Comparison of ENCODE assay signal across 8 cellular contexts in genomic region chr17:43171761-43172487, GRCh38.
A peak's percentile ranks its signal among the peaks of the same experiment; 100 is the strongest.
DNase-seq lines count a peak whose midpoint lies in the region; ATAC-seq lines count a peak whose summit lies in the region.

No MANE protein-coding gene starts in this region.

- no peaks in the 10 kb centered on the region for H3K9me3 Mint-ChIP-seq in activated naive CD4-positive, alpha-beta T cell treated with anti-CD3 and anti-CD28 coated beads, Interleukin-2, amount 10 ng/mL, durations not matched to agents 7 days and 5 days

- peaks cover 13% of the 10 kb centered on the region for H3K36me3 ChIP-seq in neuron (ENCODE audit: insufficient read depth, low read length)

- no peak overlapping the region for H3K4me3 Mint-ChIP-seq in activated naive CD4-positive, alpha-beta T cell treated with anti-CD3 and anti-CD28 coated beads, Interleukin-2, amount 10 ng/mL, durations not matched to agents 7 days and 5 days

- peak overlapping the region; percentile 78 for H3K4me3 ChIP-seq in neuron (ENCODE audit: low read length)

- no peak for ATAC-seq in HG02852 (IDR thresholded peaks at IDR 0.05; ENCODE audit: unreplicated experiment)
- no peak for ATAC-seq in activated CD4-positive, CD25-positive, alpha-beta regulatory T cell treated with anti-CD3 and anti-CD28 coated beads, Interleukin-2, amount 50 U/mL, for 24 hours

- no peaks in the 10 kb centered on the region for H3K27me3 ChIP-seq in neuron (ENCODE audit: insufficient read depth, low read length)

- CTCF ChIA-PET in activated naive CD4-positive, alpha-beta T cell treated with anti-CD3 and anti-CD28 coated beads, Interleukin-2, amount 10 ng/mL, durations not matched to agents 7 days and 5 days (lab: Charles Lee): interaction anchor here (0.9 to 1.2 kb wide), 3 partner anchors 17 to 46 kb away, joined by 3 to 4 read pairs (median 3); no protein-coding TSS in a partner anchor

- DNase-seq in activated naive CD4-positive, alpha-beta T cell treated with Interleukin-2 at 50 U/mL for 16 hours: peak; percentile 4
- no peak for DNase-seq in activated naive CD4-positive, alpha-beta T cell treated with anti-CD3 and anti-CD28 coated beads, Interleukin-2, amount 10 ng/mL, durations not matched to agents 7 days and 5 days
- peak; percentile 98 for DNase-seq in MV-4-11 (lab: John Stamatoyannopoulos, UW)
- DNase-seq in UCSD-AML1 (lab: John Stamatoyannopoulos, UW; ENCODE audit: unreplicated experiment): peak; percentile 28
- DNase-seq in fibroblast of gingiva (ENCODE audit: low read depth): peak; percentile 89

- H3K27ac Mint-ChIP-seq in activated naive CD4-positive, alpha-beta T cell treated with anti-CD3 and anti-CD28 coated beads, Interleukin-2, amount 10 ng/mL, durations not matched to agents 7 days and 5 days: no peak overlapping the region

- peaks cover 23% of the 10 kb centered on the region for H3K36me3 Mint-ChIP-seq in activated naive CD4-positive, alpha-beta T cell treated with anti-CD3 and anti-CD28 coated beads, Interleukin-2, amount 10 ng/mL, durations not matched to agents 7 days and 5 days

- H3K27me3 Mint-ChIP-seq in activated naive CD4-positive, alpha-beta T cell treated with anti-CD3 and anti-CD28 coated beads, Interleukin-2, amount 10 ng/mL, durations not matched to agents 7 days and 5 days: no peaks in the 10 kb centered on the region

- H3K4me1 ChIP-seq in neuron (ENCODE audit: insufficient read depth, low read length): peaks cover 11% of the 10 kb centered on the region

- H3K9me3 ChIP-seq in neuron (ENCODE audit: low read length): no peaks in the 10 kb centered on the region

- H3K4me1 Mint-ChIP-seq in activated naive CD4-positive, alpha-beta T cell treated with anti-CD3 and anti-CD28 coated beads, Interleukin-2, amount 10 ng/mL, durations not matched to agents 7 days and 5 days: peaks cover 39% of the 10 kb centered on the region

- H2AFZ ChIP-seq in neuron (ENCODE audit: low read depth, low read length): no peak overlapping the region
